1 cellular context compared by ENCODE assay signal in genomic region chr11:132648841-132649240, GRCh38.
TF ChIP-seq lines count a peak whose summit lies in the region.

No MANE protein-coding gene starts in this region.

TF ChIP-seq in H1, 55 proteins besides CTCF, POLR2A, EP300 and RAD21 (continued from another document):
- TF ChIP-seq HDAC2 (IDR thresholded peaks at IDR 0.05; ENCODE audit: borderline replicate concordance in 1 of 2, low read depth in 2 of 2, low read length in 2 of 2) (no peak), ZNF274 (IDR thresholded peaks at IDR 0.05; ENCODE audit: borderline replicate concordance, extremely low read depth, low read length) (no peak), NANOG (IDR thresholded peaks at IDR 0.05; ENCODE audit: insufficient read depth, low read depth, low read length, poor library complexity, severe bottlenecking) (no peak), TAF1 (IDR thresholded peaks at IDR 0.05; ENCODE audit: low read depth, low read length) (no peak), EZH2 (IDR thresholded peaks at IDR 0.05; ENCODE audit: low read depth, low read length, severe bottlenecking) (no peak), GABPA (IDR thresholded peaks at IDR 0.05; ENCODE audit: borderline replicate concordance, insufficient read depth, low read length) (no peak), CBX5 (IDR thresholded peaks at IDR 0.05; ENCODE audit: low read depth, low read length) (no peak), RBBP5 (IDR thresholded peaks at IDR 0.05; ENCODE audit: borderline replicate concordance, low read depth, low read length) (no peak), ASH2L (IDR thresholded peaks at IDR 0.05; ENCODE audit: low read length) (no peak), KDM1A (IDR thresholded peaks at IDR 0.05; ENCODE audit: borderline replicate concordance, low read length) (no peak), RNF2 (IDR thresholded peaks at IDR 0.05; ENCODE audit: borderline replicate concordance, low read depth, low read length, missing control alignments, poor library complexity, severe bottlenecking) (no peak)
TF ChIP-seq in H1: peak in this region for 0.
